Comparison of ENCODE assay signal across 2 cellular contexts in the genomic region with DNA sequence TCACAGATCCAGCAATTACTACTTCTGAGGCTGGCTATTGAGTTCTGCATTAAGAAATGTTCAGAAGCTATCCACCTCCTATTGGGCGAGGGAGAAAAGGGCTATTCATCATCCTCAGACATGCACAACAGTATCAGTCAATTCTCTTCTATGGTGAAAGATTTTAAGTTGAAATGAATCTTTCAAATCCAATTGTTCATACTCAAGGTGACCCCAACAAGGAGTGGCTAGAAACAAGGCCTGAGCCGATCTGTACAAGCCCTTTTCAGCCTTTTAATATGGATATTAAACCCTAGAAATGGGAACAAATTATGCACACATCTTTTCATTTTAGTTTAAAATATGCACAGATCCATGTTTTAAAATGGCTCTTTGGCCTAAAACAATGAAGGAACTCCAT.
TF ChIP-seq lines count a peak whose summit lies in the region.

No MANE protein-coding gene starts in this region.

TF ChIP-seq in SK-N-SH, 30 proteins besides CTCF, POLR2A, EP300 and RAD21 (continued from another document):
- TF ChIP-seq, protein P1, sequence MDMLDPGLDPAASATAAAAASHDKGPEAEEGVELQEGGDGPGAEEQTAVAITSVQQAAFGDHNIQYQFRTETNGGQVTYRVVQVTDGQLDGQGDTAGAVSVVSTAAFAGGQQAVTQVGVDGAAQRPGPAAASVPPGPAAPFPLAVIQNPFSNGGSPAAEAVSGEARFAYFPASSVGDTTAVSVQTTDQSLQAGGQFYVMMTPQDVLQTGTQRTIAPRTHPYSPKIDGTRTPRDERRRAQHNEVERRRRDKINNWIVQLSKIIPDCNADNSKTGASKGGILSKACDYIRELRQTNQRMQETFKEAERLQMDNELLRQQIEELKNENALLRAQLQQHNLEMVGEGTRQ (IDR thresholded peaks at IDR 0.05; ENCODE audit: borderline replicate concordance, low read depth, low read length): no peak
- no peak for TF ChIP-seq RCOR1 (IDR thresholded peaks at IDR 0.05; ENCODE audit: low read length)
- no peak for TF ChIP-seq SIN3A (IDR thresholded peaks at IDR 0.05; ENCODE audit: borderline replicate concordance, low read depth, low read length)
- TF ChIP-seq FOXJ3 (CRISPR knock-in tag; IDR thresholded peaks at IDR 0.05): no peak
- no peak for TF ChIP-seq CHD2 (IDR thresholded peaks at IDR 0.05; ENCODE audit: low read length, partially characterized antibody)
- TF ChIP-seq YY1 (IDR thresholded peaks at IDR 0.05; ENCODE audit: low read depth): no peak
- TF ChIP-seq, protein P2, sequence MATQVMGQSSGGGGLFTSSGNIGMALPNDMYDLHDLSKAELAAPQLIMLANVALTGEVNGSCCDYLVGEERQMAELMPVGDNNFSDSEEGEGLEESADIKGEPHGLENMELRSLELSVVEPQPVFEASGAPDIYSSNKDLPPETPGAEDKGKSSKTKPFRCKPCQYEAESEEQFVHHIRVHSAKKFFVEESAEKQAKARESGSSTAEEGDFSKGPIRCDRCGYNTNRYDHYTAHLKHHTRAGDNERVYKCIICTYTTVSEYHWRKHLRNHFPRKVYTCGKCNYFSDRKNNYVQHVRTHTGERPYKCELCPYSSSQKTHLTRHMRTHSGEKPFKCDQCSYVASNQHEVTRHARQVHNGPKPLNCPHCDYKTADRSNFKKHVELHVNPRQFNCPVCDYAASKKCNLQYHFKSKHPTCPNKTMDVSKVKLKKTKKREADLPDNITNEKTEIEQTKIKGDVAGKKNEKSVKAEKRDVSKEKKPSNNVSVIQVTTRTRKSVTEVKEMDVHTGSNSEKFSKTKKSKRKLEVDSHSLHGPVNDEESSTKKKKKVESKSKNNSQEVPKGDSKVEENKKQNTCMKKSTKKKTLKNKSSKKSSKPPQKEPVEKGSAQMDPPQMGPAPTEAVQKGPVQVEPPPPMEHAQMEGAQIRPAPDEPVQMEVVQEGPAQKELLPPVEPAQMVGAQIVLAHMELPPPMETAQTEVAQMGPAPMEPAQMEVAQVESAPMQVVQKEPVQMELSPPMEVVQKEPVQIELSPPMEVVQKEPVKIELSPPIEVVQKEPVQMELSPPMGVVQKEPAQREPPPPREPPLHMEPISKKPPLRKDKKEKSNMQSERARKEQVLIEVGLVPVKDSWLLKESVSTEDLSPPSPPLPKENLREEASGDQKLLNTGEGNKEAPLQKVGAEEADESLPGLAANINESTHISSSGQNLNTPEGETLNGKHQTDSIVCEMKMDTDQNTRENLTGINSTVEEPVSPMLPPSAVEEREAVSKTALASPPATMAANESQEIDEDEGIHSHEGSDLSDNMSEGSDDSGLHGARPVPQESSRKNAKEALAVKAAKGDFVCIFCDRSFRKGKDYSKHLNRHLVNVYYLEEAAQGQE (IDR thresholded peaks at IDR 0.05; ENCODE audit: low read depth, low read length): no peak
- no peak for TF ChIP-seq NRF1 (IDR thresholded peaks at IDR 0.05; ENCODE audit: low read depth, low read length)
- TF ChIP-seq RFX5 (IDR thresholded peaks at IDR 0.05; ENCODE audit: low read length): no peak
- TF ChIP-seq EZH2phosphoT487 (IDR thresholded peaks at IDR 0.05; ENCODE audit: borderline replicate concordance, low read depth): no peak
- TF ChIP-seq FOSL2 (IDR thresholded peaks at IDR 0.05; ENCODE audit: borderline replicate concordance, low read depth): no peak
- TF ChIP-seq TAF1 (IDR thresholded peaks at IDR 0.05; ENCODE audit: borderline replicate concordance, low read depth, low read length): no peak
- no peak for TF ChIP-seq TEAD4 (IDR thresholded peaks at IDR 0.05; ENCODE audit: borderline replicate concordance, insufficient read depth)
- TF ChIP-seq MAX (IDR thresholded peaks at IDR 0.05; ENCODE audit: low read depth): no peak
- TF ChIP-seq JUND (IDR thresholded peaks at IDR 0.05): no peak
- TF ChIP-seq ELF1 (IDR thresholded peaks at IDR 0.05): no peak

TF ChIP-seq in SK-N-SH treated with all-trans-retinoic acid at 6 μM for 48 hours, 23 proteins besides CTCF, POLR2A, EP300 and RAD21 (continued from another document):
- TF ChIP-seq CREB5 (CRISPR knock-in tag; IDR thresholded peaks at IDR 0.05; ENCODE audit: low read depth) (no peak), TSHZ2 (CRISPR knock-in tag; IDR thresholded peaks at IDR 0.05) (no peak), ISL1 (CRISPR knock-in tag; IDR thresholded peaks at IDR 0.05) (no peak)
- TF ChIP-seq, protein P3, sequence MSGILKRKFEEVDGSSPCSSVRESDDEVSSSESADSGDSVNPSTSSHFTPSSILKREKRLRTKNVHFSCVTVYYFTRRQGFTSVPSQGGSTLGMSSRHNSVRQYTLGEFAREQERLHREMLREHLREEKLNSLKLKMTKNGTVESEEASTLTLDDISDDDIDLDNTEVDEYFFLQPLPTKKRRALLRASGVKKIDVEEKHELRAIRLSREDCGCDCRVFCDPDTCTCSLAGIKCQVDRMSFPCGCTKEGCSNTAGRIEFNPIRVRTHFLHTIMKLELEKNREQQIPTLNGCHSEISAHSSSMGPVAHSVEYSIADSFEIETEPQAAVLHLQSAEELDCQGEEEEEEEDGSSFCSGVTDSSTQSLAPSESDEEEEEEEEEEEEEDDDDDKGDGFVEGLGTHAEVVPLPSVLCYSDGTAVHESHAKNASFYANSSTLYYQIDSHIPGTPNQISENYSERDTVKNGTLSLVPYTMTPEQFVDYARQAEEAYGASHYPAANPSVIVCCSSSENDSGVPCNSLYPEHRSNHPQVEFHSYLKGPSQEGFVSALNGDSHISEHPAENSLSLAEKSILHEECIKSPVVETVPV (CRISPR knock-in tag; IDR thresholded peaks at IDR 0.05): no peak
